Comparison of ENCODE assay signal across 15 cellular contexts in genomic region chr14:95695913-95696312, GRCh38. TPM values are rescaled to one million over a fixed set of nuclear protein-coding genes. Genes with fewer than 3 reads are reported as not detected.
"Had no signal": no experiment of that assay in that cellular context is flagged by ENCODE, and none has a peak within 500 bp of the region (broad histone marks: within the 10 kb centered on the region; RNA-seq: fewer than 3 reads in every experiment).

No MANE protein-coding gene starts in this region.

- H3K4me3 Mint-ChIP-seq: activated CD4-positive, alpha-beta memory T cell treated with anti-CD3 and anti-CD28 coated beads, Interleukin-2, amount 10 ng/mL, durations not matched to agents 7 days and 5 days; activated CD4-positive, alpha-beta T cell treated with anti-CD3 and anti-CD28 coated beads for 36 hours; activated T-cell treated with anti-CD3 and anti-CD28 coated beads, Interleukin-2, amount 50 U/mL, for 72 hours; nephron had no signal

- H3K27ac Mint-ChIP-seq: activated CD4-positive, alpha-beta memory T cell treated with anti-CD3 and anti-CD28 coated beads, Interleukin-2, amount 10 ng/mL, durations not matched to agents 7 days and 5 days; activated CD4-positive, alpha-beta T cell treated with anti-CD3 and anti-CD28 coated beads for 36 hours; activated T-cell treated with anti-CD3 and anti-CD28 coated beads, Interleukin-2, amount 50 U/mL, for 72 hours had no signal

- H3K27me3 ChIP-seq: foreskin keratinocyte, vagina had no signal

- H3K27ac ChIP-seq: esophagus squamous epithelium, foreskin keratinocyte, heart left ventricle, left lung, stomach, vagina had no signal

- H3K9me3 Mint-ChIP-seq: activated CD4-positive, alpha-beta memory T cell treated with anti-CD3 and anti-CD28 coated beads, Interleukin-2, amount 10 ng/mL, durations not matched to agents 7 days and 5 days; activated T-cell treated with anti-CD3 and anti-CD28 coated beads, Interleukin-2, amount 50 U/mL, for 72 hours; nephron had no signal

- H3K9me3 ChIP-seq: esophagus squamous epithelium, heart left ventricle, left lung, stomach, vagina had no signal

- ATAC-seq: activated CD4-positive, alpha-beta T cell treated with anti-CD3 and anti-CD28 coated beads for 36 hours; activated T-cell treated with anti-CD3 and anti-CD28 coated beads, Interleukin-2, amount 50 U/mL, for 72 hours; foreskin keratinocyte; heart left ventricle; left lung had no signal

- DNase-seq: activated CD4-positive, alpha-beta memory T cell treated with anti-CD3 and anti-CD28 coated beads, Interleukin-2, amount 10 ng/mL, durations not matched to agents 7 days and 5 days; activated CD4-positive, alpha-beta T cell treated with anti-CD3 and anti-CD28 coated beads for 36 hours; activated gamma-delta T cell treated with Interleukin-2 at 50 U/mL for 16 hours; activated T-cell treated with anti-CD3 and anti-CD28 coated beads, Interleukin-2, amount 50 U/mL, for 72 hours; esophagus squamous epithelium; foreskin keratinocyte; heart left ventricle; islet precursor cell; left lung; stimulated activated CD4-positive, alpha-beta T cell treated with anti-CD3 and anti-CD28 coated beads, Interleukin-2, amount 100 ng/mL, for 48 hours; stomach had no signal

- H3K36me3 ChIP-seq: esophagus squamous epithelium, heart left ventricle, left lung, stomach, vagina had no signal

- H3K4me1 Mint-ChIP-seq: activated CD4-positive, alpha-beta memory T cell treated with anti-CD3 and anti-CD28 coated beads, Interleukin-2, amount 10 ng/mL, durations not matched to agents 7 days and 5 days had no signal

- H3K4me1 ChIP-seq: esophagus squamous epithelium, foreskin keratinocyte, heart left ventricle, left lung, stomach, vagina had no signal

- H3K4me3 ChIP-seq: esophagus squamous epithelium, heart left ventricle, left lung, stomach, vagina had no signal

RNA-seq across cellular contexts. Expression of gene TCL1B, which starts 9.7 kb away (rescaled TPM):
- total RNA-seq: activated CD4-positive, alpha-beta memory T cell treated with anti-CD3 and anti-CD28 coated beads, Interleukin-2, amount 10 ng/mL, durations not matched to agents 7 days and 5 days; activated CD4-positive, alpha-beta T cell treated with anti-CD3 and anti-CD28 coated beads for 36 hours; activated T-cell treated with anti-CD3 and anti-CD28 coated beads, Interleukin-2, amount 50 U/mL, for 72 hours; cardiac septum; esophagus squamous epithelium; foreskin keratinocyte; heart left ventricle; left lung; osteoblast; vagina had no signal
- polyA plus RNA-seq: foreskin keratinocyte, heart left ventricle, stomach had no signal

RNA-seq across cellular contexts. Expression of gene TCL1A, which starts 18.0 kb away (rescaled TPM):
- total RNA-seq: activated CD4-positive, alpha-beta memory T cell treated with anti-CD3 and anti-CD28 coated beads, Interleukin-2, amount 10 ng/mL, durations not matched to agents 7 days and 5 days; activated CD4-positive, alpha-beta T cell treated with anti-CD3 and anti-CD28 coated beads for 36 hours; cardiac septum; esophagus squamous epithelium; foreskin keratinocyte; heart left ventricle; left lung; osteoblast; vagina had no signal
- polyA plus RNA-seq: foreskin keratinocyte had no signal
